ENCODE assay signal across 1 cellular context in genomic region chr1:167171286-167171929, GRCh38.
TF ChIP-seq lines count a peak whose summit lies in the region.

No MANE protein-coding gene starts in this region.

TF ChIP-seq in GM23338, 12 proteins besides CTCF, POLR2A, EP300 and RAD21 (continued from another document):
- TF ChIP-seq ZNF462 (CRISPR knock-in tag; IDR thresholded peaks at IDR 0.05) (no peak), JUNB (IDR thresholded peaks at IDR 0.05; ENCODE audit: unreplicated experiment) (no peak), ZNF331 (CRISPR knock-in tag; IDR thresholded peaks at IDR 0.05; ENCODE audit: low read depth) (no peak), STAT1 (IDR thresholded peaks at IDR 0.05; ENCODE audit: unreplicated experiment) (no peak), ETS1 (IDR thresholded peaks at IDR 0.05) (no peak), EZH2phosphoT487 (IDR thresholded peaks at IDR 0.05; ENCODE audit: unreplicated experiment) (no peak), ZNF114 (CRISPR knock-in tag; IDR thresholded peaks at IDR 0.05) (no peak), NANOG (IDR thresholded peaks at IDR 0.05; ENCODE audit: borderline replicate concordance) (no peak), POLR2AphosphoS5 (IDR thresholded peaks at IDR 0.05; ENCODE audit: low read depth) (no peak)
